15 cellular contexts compared by ENCODE assay signal in the genomic region with DNA sequence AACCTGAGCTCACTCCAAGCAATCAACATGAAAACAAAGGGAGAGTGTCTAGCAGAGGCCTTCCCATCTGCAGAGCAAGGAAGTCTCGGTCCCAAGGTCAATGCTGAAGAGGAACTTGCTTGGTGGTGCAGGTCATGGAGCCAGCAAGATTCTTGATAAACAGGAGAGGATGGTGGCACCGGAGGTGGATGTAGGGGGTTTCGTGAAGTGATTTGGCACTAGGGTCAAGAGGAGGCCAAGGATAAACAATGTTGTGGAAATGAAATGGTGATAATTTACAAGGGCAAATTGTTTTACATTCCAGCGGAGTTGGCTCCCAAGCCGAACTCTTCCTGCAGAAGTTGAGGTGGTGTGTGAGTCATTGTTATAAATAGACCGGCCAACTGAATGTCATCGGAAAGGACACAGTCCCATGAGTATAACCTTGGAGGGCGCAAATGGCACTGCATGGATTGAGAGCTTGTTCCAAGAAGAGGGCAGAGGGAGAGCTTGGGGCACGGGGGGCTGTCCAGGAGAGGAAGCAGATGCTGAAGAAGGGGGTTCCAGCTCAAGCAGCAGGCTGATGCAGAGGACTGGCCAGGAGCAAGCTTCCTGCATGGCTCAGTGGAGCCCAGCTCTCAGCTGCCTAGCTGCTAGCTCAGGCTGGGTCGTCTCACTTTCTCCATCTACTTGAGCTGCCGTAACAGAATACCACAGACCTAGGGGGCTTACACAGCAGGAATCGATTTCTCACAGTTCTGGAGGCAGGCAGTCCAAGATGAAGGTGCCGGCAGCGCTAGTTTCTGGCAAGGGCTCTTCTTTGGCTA.
A peak's percentile ranks its signal among the peaks of the same experiment; 100 is the strongest.
DNase-seq lines count a peak whose midpoint lies in the region; ATAC-seq, FAIRE-seq and TF ChIP-seq lines count a peak whose summit lies in the region.
"Had no signal": no experiment of that assay in that cellular context is flagged by ENCODE, and none has a peak within 500 bp of the region (broad histone marks: within the 10 kb centered on the region; RNA-seq: fewer than 3 reads in every experiment).

No MANE protein-coding gene starts in this region.

- H4K12ac ChIP-seq in trophoblast cell (ENCODE audit: low read depth, low read length): no peak overlapping the region

- H3K9me3 Mint-ChIP-seq in neural progenitor cell: peaks cover 4% of the 10 kb centered on the region
- peaks cover 0 to 4% (median 0%) of the 10 kb centered on the region in 8 donors for H3K9me3 Mint-ChIP-seq in CD4-positive, alpha-beta memory T cell
- H3K9me3 Mint-ChIP-seq in natural killer cell: no peaks in the 10 kb centered on the region
- H3K9me3 Mint-ChIP-seq: activated naive CD8-positive, alpha-beta T cell treated with anti-CD3 and anti-CD28 coated beads, Interleukin-2, amount 50 U/mL, for 24 hours had no signal

- no peaks in the 10 kb centered on the region for H3K79me2 ChIP-seq in endothelial cell of umbilical vein (ENCODE audit: control insufficient read depth, insufficient read depth, low read length)
- H3K79me2 ChIP-seq in neural progenitor cell (ENCODE audit: low read depth): no peaks in the 10 kb centered on the region
- H3K79me2 ChIP-seq in trophoblast cell (ENCODE audit: control insufficient read depth, insufficient read depth, low read length, poor library complexity): no peaks in the 10 kb centered on the region

- TF ChIP-seq CTCF in AG09309 (IDR thresholded peaks at IDR 0.05; ENCODE audit: control insufficient read depth, insufficient read depth, low read depth, low read length, missing control alignments): no peak
- TF ChIP-seq CTCF in endothelial cell of umbilical vein (IDR thresholded peaks at IDR 0.05; ENCODE audit: extremely low read depth in 1 of 2, insufficient read depth in 1 of 2, low read depth in 1 of 2, low read length in 2 of 2): no peak
- no peak for TF ChIP-seq CTCF in neural progenitor cell (IDR thresholded peaks at IDR 0.05)
- no peak for TF ChIP-seq CTCF in natural killer cell (IDR thresholded peaks at IDR 0.05)

- H2AFZ ChIP-seq in endothelial cell of umbilical vein (ENCODE audit: low read depth, low read length): no peak overlapping the region
- H2AFZ ChIP-seq in neural progenitor cell (replicated peaks): no peak overlapping the region
- H2AFZ ChIP-seq in trophoblast cell (ENCODE audit: insufficient read depth, low read length, poor library complexity): no peak overlapping the region

- no peak overlapping the region for H4K91ac ChIP-seq in trophoblast cell (ENCODE audit: low read depth, low read length)

- dilution Hi-C loops in endothelial cell of umbilical vein (cut with MboI; ENCODE audit: extremely low pct_ligation_motif_present, low sequenced_read_pairs): no loop called here

- H3K79me1 ChIP-seq in trophoblast cell (ENCODE audit: low read length): no peaks in the 10 kb centered on the region

- peak; percentile 46 for TF ChIP-seq POLR2A in endothelial cell of umbilical vein (IDR thresholded peaks at IDR 0.05; ENCODE audit: low read depth, low read length)

- WGBS in trophoblast cell (ENCODE audit: extremely low coverage, insufficient coverage, insufficient read length): no CpG with 5 or more reads among the region's 14 CpGs

- H3K27ac ChIP-seq in endothelial cell of umbilical vein (ENCODE audit: insufficient read depth, low read depth, low read length) (peak overlapping the region; percentile 91), neural progenitor cell (no peak overlapping the region), trophoblast cell (ENCODE audit: low read depth, low read length) (no peak overlapping the region)
- H3K27ac ChIP-seq in CD4-positive, alpha-beta memory T cell (ENCODE audit: low read depth, low read length): no peak overlapping the region

- H3K9me1 ChIP-seq in endothelial cell of umbilical vein (replicated peaks; ENCODE audit: control insufficient read depth, extremely low read depth, insufficient read depth, low read length): no peaks in the 10 kb centered on the region

- BruUV-seq in endothelial cell of umbilical vein (replicated peaks; lab: Mats Ljungman, UMichigan): no TSS peak

- H3K36me3 ChIP-seq in endothelial cell of umbilical vein (ENCODE audit: control insufficient read depth in 2 of 2, extremely low read depth in 1 of 2, insufficient read depth in 2 of 2, low read length in 2 of 2) (no peaks in the 10 kb centered on the region), neural progenitor cell (no peaks in the 10 kb centered on the region), trophoblast cell (ENCODE audit: control insufficient read depth in 1 of 2, insufficient read depth in 2 of 2, low read length in 2 of 2) (no peaks in the 10 kb centered on the region)
- no peaks in the 10 kb centered on the region for H3K36me3 ChIP-seq in CD4-positive, alpha-beta memory T cell (ENCODE audit: insufficient read depth, low read length)

- H3K23ac ChIP-seq in trophoblast cell (ENCODE audit: low read length): no peak overlapping the region

- POLR2A ChIA-PET in endothelial cell of umbilical vein (lab: Charles Lee): interaction anchor here (1.7 kb wide), 1 partner anchor 161 kb away, joined by 5 read pairs; no protein-coding TSS in a partner anchor
- POLR2A ChIA-PET in CD4-positive, alpha-beta memory T cell (lab: Charles Lee; ENCODE audit: partially characterized antibody): no interaction called here

- H3K4me1 ChIP-seq in endothelial cell of umbilical vein (ENCODE audit: control insufficient read depth, extremely low read depth, insufficient read depth, low read length): peaks cover 39% of the 10 kb centered on the region
- H3K4me1 ChIP-seq in neural progenitor cell: no peaks in the 10 kb centered on the region
- H3K4me1 ChIP-seq in CD4-positive, alpha-beta memory T cell (ENCODE audit: insufficient read depth, low read length): no peaks in the 10 kb centered on the region
- H3K4me1 ChIP-seq in trophoblast cell (ENCODE audit: control insufficient read depth in 1 of 2, insufficient read depth in 2 of 2, low read length in 2 of 2): no peaks in the 10 kb centered on the region

- H3K27me3 ChIP-seq in endothelial cell of umbilical vein (ENCODE audit: control insufficient read depth in 2 of 2, insufficient read depth in 2 of 2, low read length in 2 of 2): no peaks in the 10 kb centered on the region
- H3K27me3 ChIP-seq in neural progenitor cell: no peaks in the 10 kb centered on the region
- no peaks in the 10 kb centered on the region for H3K27me3 ChIP-seq in CD4-positive, alpha-beta memory T cell (ENCODE audit: insufficient read depth, low read length)
- no peaks in the 10 kb centered on the region for H3K27me3 ChIP-seq in trophoblast cell (ENCODE audit: insufficient read depth, low read length)

- H3K9ac ChIP-seq in endothelial cell of umbilical vein (replicated peaks; ENCODE audit: extremely low read depth, insufficient read depth, low read length) (peak overlapping the region; percentile 46), neural progenitor cell (no peak overlapping the region), trophoblast cell (ENCODE audit: low read length) (no peak overlapping the region)

- no peak overlapping the region for H2BK12ac ChIP-seq in trophoblast cell (ENCODE audit: low read length)

- no peak for ATAC-seq in natural killer cell
- ATAC-seq: activated naive CD8-positive, alpha-beta T cell treated with anti-CD3 and anti-CD28 coated beads, Interleukin-2, amount 50 U/mL, for 24 hours had no signal

- no peak overlapping the region for H3K14ac ChIP-seq in trophoblast cell (ENCODE audit: low read length)

- H3K36me3 Mint-ChIP-seq in neural progenitor cell (no peaks in the 10 kb centered on the region), natural killer cell (no peaks in the 10 kb centered on the region)
- no peaks in the 10 kb centered on the region for H3K36me3 Mint-ChIP-seq in CD4-positive, alpha-beta memory T cell

- no peak overlapping the region for H3K18ac ChIP-seq in trophoblast cell (ENCODE audit: low read length)

- H2AK5ac ChIP-seq in trophoblast cell (ENCODE audit: low read length): no peak overlapping the region

- H4K20me1 ChIP-seq in endothelial cell of umbilical vein (replicated peaks; ENCODE audit: control insufficient read depth, extremely low read depth, insufficient read depth, low read length): no peaks in the 10 kb centered on the region
- H4K20me1 ChIP-seq in neural progenitor cell (ENCODE audit: low read depth): no peaks in the 10 kb centered on the region

- no peaks in the 10 kb centered on the region for H3F3A ChIP-seq in neural progenitor cell (ENCODE audit: low read depth)

- H3K4me3 ChIP-seq in AG09309 (ENCODE audit: control insufficient read depth, low read depth, low read length) (no peak overlapping the region), endothelial cell of umbilical vein (replicated peaks in 1 of 3; ENCODE audit: insufficient read depth in 1 of 3, low read depth in 1 of 3, low read length in 3 of 3) (no peak overlapping the region), neural progenitor cell (no peak overlapping the region), trophoblast cell (ENCODE audit: low read depth, low read length) (no peak overlapping the region)
- no peak overlapping the region for H3K4me3 ChIP-seq in CD4-positive, alpha-beta memory T cell (ENCODE audit: low read length in 2 of 2)

- DNase-seq in AG09309 (ENCODE audit: low read depth) (peak; percentile 7), MV-4-11 (lab: John Stamatoyannopoulos, UW) (peak; percentile 33), endothelial cell of umbilical vein (ENCODE audit: low read depth, low spot score) (peak; percentile 97), neural progenitor cell (ENCODE audit: low spot score) (no peak), natural killer cell (no peak), trophoblast cell (no peak)
- no peak for DNase-seq in activated CD4-positive, alpha-beta T cell treated with anti-CD3 and anti-CD28 coated beads for 1 hour
- DNase-seq in CD4-positive, alpha-beta memory T cell: no peak
- DNase-seq: activated naive CD8-positive, alpha-beta T cell treated with anti-CD3 and anti-CD28 coated beads, Interleukin-2, amount 50 U/mL, for 24 hours; AML-193; NCI-H2081 treated with DMSO at 0.1 percent for 48 hours; stimulated activated CD4-positive, alpha-beta T cell treated with anti-CD3 and anti-CD28 coated beads, Interleukin-2, amount 100 ng/mL, for 48 hours; T1000 had no signal

- H4K8ac ChIP-seq in trophoblast cell (ENCODE audit: low read depth, low read length): no peak overlapping the region

- H3K9me3 ChIP-seq in endothelial cell of umbilical vein (replicated peaks; ENCODE audit: control insufficient read depth, insufficient read depth, low read length) (no peaks in the 10 kb centered on the region), neural progenitor cell (ENCODE audit: low read depth) (no peaks in the 10 kb centered on the region), trophoblast cell (ENCODE audit: insufficient read depth, low read depth, low read length) (peaks cover 2% of the 10 kb centered on the region)
- no peaks in the 10 kb centered on the region for H3K9me3 ChIP-seq in CD4-positive, alpha-beta memory T cell (ENCODE audit: control insufficient read depth in 1 of 2, low read length in 2 of 2)

- peak overlapping the region; percentile 40 for H3K4me2 ChIP-seq in endothelial cell of umbilical vein (ENCODE audit: insufficient read depth, low read length)
- H3K4me2 ChIP-seq in neural progenitor cell: no peak overlapping the region
- no peak overlapping the region for H3K4me2 ChIP-seq in trophoblast cell (ENCODE audit: low read length)

- H3K27me3 Mint-ChIP-seq in neural progenitor cell (ENCODE audit: insufficient read depth, low read depth) (peaks cover 4% of the 10 kb centered on the region), natural killer cell (ENCODE audit: low read depth in 2 of 2) (peaks cover 7 to 17% of the 10 kb centered on the region in 2 donors)
- peaks cover 4 to 10% of the 10 kb centered on the region in 2 donors for H3K27me3 Mint-ChIP-seq in CD4-positive, alpha-beta memory T cell

- H3K4ac ChIP-seq in trophoblast cell (ENCODE audit: low read depth, low read length): no peak overlapping the region

- H3K4me3 Mint-ChIP-seq in neural progenitor cell (no peak overlapping the region), natural killer cell (no peak overlapping the region)
- H3K4me3 Mint-ChIP-seq in CD4-positive, alpha-beta memory T cell: no peak overlapping the region
- H3K4me3 Mint-ChIP-seq: activated naive CD8-positive, alpha-beta T cell treated with anti-CD3 and anti-CD28 coated beads, Interleukin-2, amount 50 U/mL, for 24 hours had no signal

- H2BK5ac ChIP-seq in trophoblast cell (ENCODE audit: low read depth, low read length, poor library complexity): no peak overlapping the region

- intact Hi-C loops in endothelial cell of umbilical vein (cut with micrococcal nuclease): loop anchor here (1.0 to 5.0 kb wide), 6 partner anchors 32 to 163 kb away; no protein-coding TSS in a partner anchor
- intact Hi-C loops in CD4-positive, alpha-beta memory T cell (cut with micrococcal nuclease): no loop called here
- intact Hi-C loops in natural killer cell (cut with micrococcal nuclease): no loop called here

- H2BK120ac ChIP-seq in trophoblast cell (ENCODE audit: insufficient read depth, low read length, poor library complexity): no peak overlapping the region

- H3K4me1 Mint-ChIP-seq in neural progenitor cell (no peaks in the 10 kb centered on the region), natural killer cell (no peaks in the 10 kb centered on the region)
- H3K4me1 Mint-ChIP-seq in CD4-positive, alpha-beta memory T cell: no peaks in the 10 kb centered on the region

- CTCF ChIA-PET in endothelial cell of umbilical vein (lab: Charles Lee): interaction anchor here (0.7 to 3.8 kb wide), 8 partner anchors 10 to 165 kb away, joined by 3 to 34 read pairs (median 4); no protein-coding TSS in a partner anchor
- CTCF ChIA-PET in CD4-positive, alpha-beta memory T cell (lab: Charles Lee; ENCODE audit: partially characterized antibody): no interaction called here

- H3K27ac Mint-ChIP-seq in neural progenitor cell (peak overlapping the region; percentile 5), natural killer cell (no peak overlapping the region)
- peak overlapping the region in 1 of 7 donors; percentile 41 for H3K27ac Mint-ChIP-seq in CD4-positive, alpha-beta memory T cell
- H3K27ac Mint-ChIP-seq: activated naive CD8-positive, alpha-beta T cell treated with anti-CD3 and anti-CD28 coated beads, Interleukin-2, amount 50 U/mL, for 24 hours had no signal

- FAIRE-seq in endothelial cell of umbilical vein (lab: Jason Lieb, UNC): peak; percentile 99
- FAIRE-seq: endometrium, G401.6 had no signal

Comparison
In these comparisons a context has a peak if more than half of its experiments do, and no peak if none do; other contexts are left out.
1. DNase-seq: peak in AG09309 (single experiment), MV-4-11 (single experiment) and endothelial cell of umbilical vein (single experiment); none in neural progenitor cell (single experiment), activated CD4-positive, alpha-beta T cell treated with anti-CD3 and anti-CD28 coated beads for 1 hour (single experiment), CD4-positive, alpha-beta memory T cell (0 of 5), natural killer cell (single experiment) and trophoblast cell (0 of 2).